ENCODE assay signal across 11 cellular contexts in genomic region chr11:128324051-128324481, GRCh38.
A peak's percentile ranks its signal among the peaks of the same experiment; 100 is the strongest.
DNase-seq lines count a peak whose midpoint lies in the region; ATAC-seq lines count a peak whose summit lies in the region.
"Had no signal": no experiment of that assay in that cellular context is flagged by ENCODE, and none has a peak within 500 bp of the region (broad histone marks: within the 10 kb centered on the region; RNA-seq: fewer than 3 reads in every experiment).

No MANE protein-coding gene starts in this region.

- ATAC-seq in stimulated activated naive CD8-positive, alpha-beta T cell treated with anti-CD3 and anti-CD28 coated beads, Interleukin-15, amount 100 ng/mL, for 72 hours: peak; percentile 70
- no peak for ATAC-seq in GM19351 (IDR thresholded peaks at IDR 0.05; ENCODE audit: unreplicated experiment)

- no peaks in the 10 kb centered on the region for H3K27me3 Mint-ChIP-seq in stimulated activated naive CD8-positive, alpha-beta T cell treated with anti-CD3 and anti-CD28 coated beads, Interleukin-15, amount 100 ng/mL, for 72 hours

- H3K9me3 Mint-ChIP-seq in stimulated activated naive CD8-positive, alpha-beta T cell treated with anti-CD3 and anti-CD28 coated beads, Interleukin-15, amount 100 ng/mL, for 72 hours: peaks cover 0 to 11% of the 10 kb centered on the region in 2 donors
- H3K9me3 Mint-ChIP-seq: HFFc6 had no signal

- DNase-seq in activated effector memory CD4-positive, alpha-beta T cell treated with anti-CD3 and anti-CD28 coated beads, Interleukin-2, amount 50 U/mL, for 16 hours: peak; percentile 76
- DNase-seq in activated effector memory CD4-positive, alpha-beta T cell treated with Interleukin-2 at 50 U/mL for 16 hours: no peak
- peak; percentile 56 for DNase-seq in activated T-cell treated with anti-CD3 and anti-CD28 coated beads, Interleukin-2, amount 50 U/mL, for 1 hour
- DNase-seq in iris pigment epithelial cell (ENCODE audit: low read depth) (peak; percentile 24), NCI-H1694 (lab: John Stamatoyannopoulos, UW) (no peak), SKM-1 (lab: John Stamatoyannopoulos, UW; ENCODE audit: unreplicated experiment) (no peak)
- peak; percentile 63 to 75 for DNase-seq in stimulated activated naive CD8-positive, alpha-beta T cell treated with anti-CD3 and anti-CD28 coated beads, Interleukin-15, amount 100 ng/mL, for 72 hours
- DNase-seq: PC-3, retina had no signal

- H3K4me1 Mint-ChIP-seq in stimulated activated naive CD8-positive, alpha-beta T cell treated with anti-CD3 and anti-CD28 coated beads, Interleukin-15, amount 100 ng/mL, for 72 hours: peaks cover 97% of the 10 kb centered on the region

- peak overlapping the region; percentile 93 to 97 for H3K27ac Mint-ChIP-seq in stimulated activated naive CD8-positive, alpha-beta T cell treated with anti-CD3 and anti-CD28 coated beads, Interleukin-15, amount 100 ng/mL, for 72 hours
- H3K27ac Mint-ChIP-seq: HFFc6 had no signal

- peak overlapping the region; percentile 68 to 80 for H3K4me3 Mint-ChIP-seq in stimulated activated naive CD8-positive, alpha-beta T cell treated with anti-CD3 and anti-CD28 coated beads, Interleukin-15, amount 100 ng/mL, for 72 hours
- H3K4me3 Mint-ChIP-seq: HFFc6 had no signal

Comparison
In these comparisons a context has a peak if more than half of its experiments do, and no peak if none do; other contexts are left out.
1. DNase-seq: peak in activated effector memory CD4-positive, alpha-beta T cell treated with anti-CD3 and anti-CD28 coated beads, Interleukin-2, amount 50 U/mL, for 16 hours (single experiment), activated T-cell treated with anti-CD3 and anti-CD28 coated beads, Interleukin-2, amount 50 U/mL, for 1 hour (single experiment), iris pigment epithelial cell (single experiment) and stimulated activated naive CD8-positive, alpha-beta T cell treated with anti-CD3 and anti-CD28 coated beads, Interleukin-15, amount 100 ng/mL, for 72 hours (2 of 2); none in activated effector memory CD4-positive, alpha-beta T cell treated with Interleukin-2 at 50 U/mL for 16 hours (single experiment), NCI-H1694 (single experiment) and SKM-1 (single experiment).